In genomic region chr9:971901-972511, GRCh38 we compare ENCODE assay signal across 10 cellular contexts. TPM values are rescaled to one million over a fixed set of nuclear protein-coding genes. Genes with fewer than 3 reads are reported as not detected.
DNase-seq lines count a peak whose midpoint lies in the region; TF ChIP-seq lines count a peak whose summit lies in the region.
"Had no signal": no experiment of that assay in that cellular context is flagged by ENCODE, and none has a peak within 500 bp of the region (broad histone marks: within the 10 kb centered on the region; RNA-seq: fewer than 3 reads in every experiment).

No MANE protein-coding gene starts in this region.

- peaks cover 53 to 58% of the 10 kb centered on the region in 2 donors for H3K27me3 Mint-ChIP-seq in CD4-positive, alpha-beta memory T cell
- peaks cover 51% of the 10 kb centered on the region for H3K27me3 Mint-ChIP-seq in glutamatergic neuron (ENCODE audit: unreplicated experiment)
- peaks cover 82% of the 10 kb centered on the region for H3K27me3 Mint-ChIP-seq in osteocyte (ENCODE audit: unreplicated experiment)

- POLR2A ChIA-PET in CD4-positive, alpha-beta memory T cell (lab: Charles Lee; ENCODE audit: partially characterized antibody): no interaction called here
- POLR2A ChIA-PET in RWPE1 (lab: Yijun Ruan, JAX; ENCODE audit: low non-redundant PET): no interaction called here

- peaks cover 18% of the 10 kb centered on the region for H3K4me1 ChIP-seq in CD4-positive, alpha-beta memory T cell (ENCODE audit: insufficient read depth, low read length)

- no peaks in the 10 kb centered on the region for H3K9me3 ChIP-seq in CD4-positive, alpha-beta memory T cell (ENCODE audit: control insufficient read depth in 1 of 2, low read length in 2 of 2)

- H3K27me3 ChIP-seq in CD4-positive, alpha-beta memory T cell (ENCODE audit: insufficient read depth, low read length): peaks cover 79% of the 10 kb centered on the region

- no peak for TF ChIP-seq CTCF in RWPE1 (conservative IDR thresholded peaks at IDR 0.05; ENCODE audit: low read depth)
- TF ChIP-seq CTCF in glutamatergic neuron (IDR thresholded peaks at IDR 0.05; ENCODE audit: partially characterized antibody, unreplicated experiment): no peak
- no peak for TF ChIP-seq CTCF in osteocyte (IDR thresholded peaks at IDR 0.05)

- peaks cover 0 to 21% (median 5%) of the 10 kb centered on the region in 8 donors for H3K9me3 Mint-ChIP-seq in CD4-positive, alpha-beta memory T cell
- H3K9me3 Mint-ChIP-seq in glutamatergic neuron (ENCODE audit: unreplicated experiment) (peaks cover 21% of the 10 kb centered on the region), osteocyte (ENCODE audit: unreplicated experiment) (no peaks in the 10 kb centered on the region)

- H3K27ac Mint-ChIP-seq in CD4-positive, alpha-beta memory T cell: no peak overlapping the region
- H3K27ac Mint-ChIP-seq in glutamatergic neuron (ENCODE audit: unreplicated experiment) (no peak overlapping the region), osteocyte (ENCODE audit: unreplicated experiment) (no peak overlapping the region)

- H3K4me3 ChIP-seq in CD4-positive, alpha-beta memory T cell (ENCODE audit: low read length in 2 of 2): no peak overlapping the region

- peaks cover 11 to 40% (median 20%) of the 10 kb centered on the region in 4 donors for H3K4me1 Mint-ChIP-seq in CD4-positive, alpha-beta memory T cell
- peaks cover 16% of the 10 kb centered on the region for H3K4me1 Mint-ChIP-seq in glutamatergic neuron (ENCODE audit: low read depth, unreplicated experiment)
- peaks cover 14% of the 10 kb centered on the region for H3K4me1 Mint-ChIP-seq in osteocyte (ENCODE audit: unreplicated experiment)

- H3K4me3 Mint-ChIP-seq in CD4-positive, alpha-beta memory T cell: peak overlapping the region in 7 of 8 donors; percentile 13 to 66 (median 35)
- H3K4me3 Mint-ChIP-seq in glutamatergic neuron (ENCODE audit: unreplicated experiment) (peak overlapping the region; percentile 64), osteocyte (ENCODE audit: unreplicated experiment) (peak overlapping the region; percentile 54)

- intact Hi-C loops in CD4-positive, alpha-beta memory T cell (cut with micrococcal nuclease): no loop called here

- CTCF ChIA-PET in CD4-positive, alpha-beta memory T cell (lab: Charles Lee; ENCODE audit: partially characterized antibody): no interaction called here
- CTCF ChIA-PET in RWPE1 (lab: Yijun Ruan, JAX): no interaction called here

- no peak for DNase-seq in CD4-positive, alpha-beta memory T cell
- DNase-seq in RWPE1 (ENCODE audit: low spot score) (peak; percentile 32), glutamatergic neuron (peak; percentile 52), osteocyte (ENCODE audit: extremely low spot score, unreplicated experiment) (peak; percentile 81), inferior parietal cortex (ENCODE audit: extremely low spot score) (no peak), NCI-H1105 treated with DMSO at 0.1 percent for 48 hours (lab: John Stamatoyannopoulos, UW) (no peak), NCI-H2196 treated with DMSO at 0.1 percent for 48 hours (lab: John Stamatoyannopoulos, UW; ENCODE audit: unreplicated experiment) (no peak)
- no peak for DNase-seq in activated CD4-positive, CD25-positive, alpha-beta regulatory T cell treated with anti-CD3 and anti-CD28 coated beads, Interleukin-2, amount 50 U/mL, for 72 hours
- DNase-seq: NCI-H2029 had no signal

- H3K27ac ChIP-seq in CD4-positive, alpha-beta memory T cell (ENCODE audit: low read depth, low read length): no peak overlapping the region
- no peak overlapping the region for H3K27ac ChIP-seq in RWPE1
- H3K27ac ChIP-seq: VCaP had no signal

- no peaks in the 10 kb centered on the region for H3K36me3 Mint-ChIP-seq in CD4-positive, alpha-beta memory T cell
- H3K36me3 Mint-ChIP-seq in glutamatergic neuron (ENCODE audit: unreplicated experiment): peaks cover 9% of the 10 kb centered on the region
- no peaks in the 10 kb centered on the region for H3K36me3 Mint-ChIP-seq in osteocyte (ENCODE audit: unreplicated experiment)

- no peaks in the 10 kb centered on the region for H3K36me3 ChIP-seq in CD4-positive, alpha-beta memory T cell (ENCODE audit: insufficient read depth, low read length)

RNA-seq across cellular contexts. Expression of gene DMRT3, which starts 4.4 kb away (rescaled TPM):
- total RNA-seq in CD4-positive, alpha-beta memory T cell: not detected
- polyA plus RNA-seq in CD4-positive, alpha-beta memory T cell: not detected
- total RNA-seq in glutamatergic neuron (ENCODE audit: unreplicated experiment) (1.7 TPM), osteocyte (not detected in 2 replicates)

Comparison
In these comparisons a context has a peak if more than half of its experiments do, and no peak if none do; other contexts are left out.
1. DNase-seq: peak in RWPE1 (single experiment), glutamatergic neuron (single experiment) and osteocyte (single experiment); none in CD4-positive, alpha-beta memory T cell (0 of 5), inferior parietal cortex (single experiment), NCI-H1105 treated with DMSO at 0.1 percent for 48 hours (single experiment), NCI-H2196 treated with DMSO at 0.1 percent for 48 hours (single experiment) and activated CD4-positive, CD25-positive, alpha-beta regulatory T cell treated with anti-CD3 and anti-CD28 coated beads, Interleukin-2, amount 50 U/mL, for 72 hours (single experiment).
2. Peak in every context shown above with its lines, with median percentiles within 50 percentile points of each other: H3K4me3 Mint-ChIP-seq.